ENCODE assay signal across 33 cellular contexts in genomic region chr4:76792418-76792817, GRCh38.
"Had no signal": no experiment of that assay in that cellular context is flagged by ENCODE, and none has a peak within 500 bp of the region (broad histone marks: within the 10 kb centered on the region; RNA-seq: fewer than 3 reads in every experiment).

No MANE protein-coding gene starts in this region.

- DNase-seq: activated CD4-positive, alpha-beta memory T cell treated with anti-CD3 and anti-CD28 coated beads, Interleukin-2, amount 10 ng/mL, durations not matched to agents 7 days and 5 days; activated CD4-positive, alpha-beta T cell treated with anti-CD3 and anti-CD28 coated beads for 36 hours; activated CD4-positive, alpha-beta T cell treated with anti-CD3 and anti-CD28 coated beads, Interleukin-2, amount 10 ng/mL, durations not matched to agents 24 days and 14 days; activated CD4-positive, alpha-beta T cell treated with anti-CD3 and anti-CD28 coated beads, Interleukin-2, amount 50 U/mL, for 4 hours; activated CD4-positive, CD25-positive, alpha-beta regulatory T cell; activated CD4-positive, CD25-positive, alpha-beta regulatory T cell treated with anti-CD3 and anti-CD28 coated beads, Interleukin-2, amount 50 U/mL, for 72 hours; activated CD8-positive, alpha-beta memory T cell treated with anti-CD3 and anti-CD28 coated beads, Interleukin-2, amount 50 U/mL, for 48 hours; activated gamma-delta T cell; activated naive CD4-positive, alpha-beta T cell; activated naive CD4-positive, alpha-beta T cell treated with anti-CD3 and anti-CD28 coated beads, Interleukin-2, amount 10 ng/mL, durations not matched to agents 7 days and 5 days; activated naive CD8-positive, alpha-beta T cell treated with anti-CD3 and anti-CD28 coated beads, Interleukin-2, amount 10 ng/mL, durations not matched to agents 7 days and 5 days; activated T-cell treated with anti-CD3 and anti-CD28 coated beads for 4 hours; activated T-cell treated with anti-CD3 and anti-CD28 coated beads, Interleukin-2, amount 50 U/mL, for 24 hours; activated T-cell treated with anti-CD3 and anti-CD28 coated beads, Interleukin-2, amount 50 U/mL, for 72 hours; central memory CD4-positive, alpha-beta T cell; cerebellar nuclear complex; dorsolateral prefrontal cortex; effector memory CD4-positive, alpha-beta T cell; endodermal cell; erythroblast; foreskin keratinocyte; gastrocnemius medialis; glutamatergic neuron; heart left ventricle; T-helper 2 cell had no signal

- H3K4me3 ChIP-seq: ascending aorta, breast epithelium, cardiac muscle cell, coronary artery, dorsolateral prefrontal cortex, esophagus muscularis mucosa, gastrocnemius medialis, heart left ventricle had no signal

- H3K9me3 Mint-ChIP-seq: activated CD4-positive, alpha-beta memory T cell treated with anti-CD3 and anti-CD28 coated beads, Interleukin-2, amount 10 ng/mL, durations not matched to agents 7 days and 5 days; activated naive CD4-positive, alpha-beta T cell treated with anti-CD3 and anti-CD28 coated beads, Interleukin-2, amount 10 ng/mL, durations not matched to agents 7 days and 5 days; activated T-cell treated with anti-CD3 and anti-CD28 coated beads, Interleukin-2, amount 50 U/mL, for 24 hours; dendritic cell treated with granulocyte-macrophage colony-stimulating factor and Interleukin-4, amounts not matched to agents 40 ng/mL and 50 ng/mL, for 4 days had no signal

- H3K36me3 Mint-ChIP-seq: activated naive CD4-positive, alpha-beta T cell treated with anti-CD3 and anti-CD28 coated beads, Interleukin-2, amount 10 ng/mL, durations not matched to agents 7 days and 5 days; activated naive CD8-positive, alpha-beta T cell treated with anti-CD3 and anti-CD28 coated beads, Interleukin-2, amount 10 ng/mL, durations not matched to agents 7 days and 5 days had no signal

- H3K4me1 Mint-ChIP-seq: activated CD4-positive, alpha-beta memory T cell treated with anti-CD3 and anti-CD28 coated beads, Interleukin-2, amount 10 ng/mL, durations not matched to agents 7 days and 5 days; activated CD4-positive, alpha-beta T cell treated with anti-CD3 and anti-CD28 coated beads for 36 hours; activated CD4-positive, alpha-beta T cell treated with anti-CD3 and anti-CD28 coated beads, Interleukin-2, amount 10 ng/mL, durations not matched to agents 24 days and 14 days; activated naive CD4-positive, alpha-beta T cell treated with anti-CD3 and anti-CD28 coated beads, Interleukin-2, amount 10 ng/mL, durations not matched to agents 7 days and 5 days; activated naive CD8-positive, alpha-beta T cell treated with anti-CD3 and anti-CD28 coated beads, Interleukin-2, amount 10 ng/mL, durations not matched to agents 7 days and 5 days; brain; endodermal cell had no signal

- H3K4me3 Mint-ChIP-seq: activated CD4-positive, alpha-beta memory T cell treated with anti-CD3 and anti-CD28 coated beads, Interleukin-2, amount 10 ng/mL, durations not matched to agents 7 days and 5 days; activated CD4-positive, alpha-beta T cell treated with anti-CD3 and anti-CD28 coated beads for 36 hours; activated CD4-positive, alpha-beta T cell treated with anti-CD3 and anti-CD28 coated beads, Interleukin-2, amount 10 ng/mL, durations not matched to agents 24 days and 14 days; activated naive CD4-positive, alpha-beta T cell treated with anti-CD3 and anti-CD28 coated beads, Interleukin-2, amount 10 ng/mL, durations not matched to agents 7 days and 5 days; activated naive CD8-positive, alpha-beta T cell treated with anti-CD3 and anti-CD28 coated beads, Interleukin-2, amount 10 ng/mL, durations not matched to agents 7 days and 5 days; activated T-cell treated with anti-CD3 and anti-CD28 coated beads, Interleukin-2, amount 50 U/mL, for 24 hours; activated T-cell treated with anti-CD3 and anti-CD28 coated beads, Interleukin-2, amount 50 U/mL, for 72 hours; brain; dendritic cell treated with granulocyte-macrophage colony-stimulating factor and Interleukin-4, amounts not matched to agents 40 ng/mL and 50 ng/mL, for 4 days; endodermal cell had no signal

- H3K27me3 Mint-ChIP-seq: activated CD4-positive, alpha-beta memory T cell treated with anti-CD3 and anti-CD28 coated beads, Interleukin-2, amount 10 ng/mL, durations not matched to agents 7 days and 5 days; dendritic cell treated with granulocyte-macrophage colony-stimulating factor and Interleukin-4, amounts not matched to agents 40 ng/mL and 50 ng/mL, for 4 days had no signal

- ATAC-seq: activated CD4-positive, alpha-beta T cell treated with anti-CD3 and anti-CD28 coated beads for 36 hours; activated naive CD4-positive, alpha-beta T cell treated with anti-CD3 and anti-CD28 coated beads, Interleukin-2, amount 50 U/mL, for 72 hours; activated T-cell treated with anti-CD3 and anti-CD28 coated beads, Interleukin-2, amount 50 U/mL, for 72 hours; foreskin keratinocyte; gastrocnemius medialis; heart left ventricle had no signal

- H3K27ac ChIP-seq: ascending aorta, breast epithelium, cardiac muscle cell, coronary artery, dorsolateral prefrontal cortex, esophagus muscularis mucosa, foreskin keratinocyte, gastrocnemius medialis, heart left ventricle had no signal

- H3K27ac Mint-ChIP-seq: activated CD4-positive, alpha-beta memory T cell treated with anti-CD3 and anti-CD28 coated beads, Interleukin-2, amount 10 ng/mL, durations not matched to agents 7 days and 5 days; activated CD4-positive, alpha-beta T cell treated with anti-CD3 and anti-CD28 coated beads for 36 hours; activated CD4-positive, alpha-beta T cell treated with anti-CD3 and anti-CD28 coated beads, Interleukin-2, amount 10 ng/mL, durations not matched to agents 24 days and 14 days; activated naive CD4-positive, alpha-beta T cell treated with anti-CD3 and anti-CD28 coated beads, Interleukin-2, amount 10 ng/mL, durations not matched to agents 7 days and 5 days; activated naive CD4-positive, alpha-beta T cell treated with anti-CD3 and anti-CD28 coated beads, Interleukin-2, amount 50 U/mL, for 72 hours; activated naive CD8-positive, alpha-beta T cell treated with anti-CD3 and anti-CD28 coated beads, Interleukin-2, amount 10 ng/mL, durations not matched to agents 7 days and 5 days; activated T-cell treated with anti-CD3 and anti-CD28 coated beads, Interleukin-2, amount 50 U/mL, for 24 hours; activated T-cell treated with anti-CD3 and anti-CD28 coated beads, Interleukin-2, amount 50 U/mL, for 72 hours; brain; dendritic cell treated with granulocyte-macrophage colony-stimulating factor and Interleukin-4, amounts not matched to agents 40 ng/mL and 50 ng/mL, for 4 days; endodermal cell had no signal

- H3K27me3 ChIP-seq: ascending aorta, breast epithelium, cardiac muscle cell, dorsolateral prefrontal cortex, esophagus muscularis mucosa, foreskin keratinocyte, gastrocnemius medialis, heart left ventricle had no signal

- H3K36me3 ChIP-seq: ascending aorta, breast epithelium, cardiac muscle cell, esophagus muscularis mucosa, gastrocnemius medialis, heart left ventricle had no signal

- H3K9me3 ChIP-seq: ascending aorta, breast epithelium, esophagus muscularis mucosa, gastrocnemius medialis had no signal

- H3K4me1 ChIP-seq: ascending aorta, breast epithelium, esophagus muscularis mucosa, foreskin keratinocyte, gastrocnemius medialis, heart left ventricle had no signal
